23 cellular contexts compared by ENCODE assay signal in genomic region chr18:22411442-22411841, GRCh38. TPM values are rescaled to one million over a fixed set of nuclear protein-coding genes. Genes with fewer than 3 reads are reported as not detected.
A peak's percentile ranks its signal among the peaks of the same experiment; 100 is the strongest.
DNase-seq lines count a peak whose midpoint lies in the region; ATAC-seq, FAIRE-seq and TF ChIP-seq lines count a peak whose summit lies in the region.
"Had no signal": no experiment of that assay in that cellular context is flagged by ENCODE, and none has a peak within 500 bp of the region (broad histone marks: within the 10 kb centered on the region; RNA-seq: fewer than 3 reads in every experiment).

No MANE protein-coding gene starts in this region.

- H3K9ac ChIP-seq in GM23248: no peak overlapping the region
- H3K9ac ChIP-seq: BLaER1 had no signal

- H3K27me3 ChIP-seq in left ventricle myocardium inferior (ENCODE audit: low read depth) (no peaks in the 10 kb centered on the region), GM23248 (replicated peaks; ENCODE audit: insufficient read depth) (no peaks in the 10 kb centered on the region)
- H3K27me3 ChIP-seq: BLaER1 had no signal

- H3F3A ChIP-seq in GM23248 (ENCODE audit: insufficient read depth): peaks cover 20% of the 10 kb centered on the region; the same call in 1 of the 2 replicates

- no peak for DNase-seq in left ventricle myocardium superior
- DNase-seq in left ventricle myocardium inferior: no peak
- DNase-seq in amniotic epithelial cell (ENCODE audit: low read depth): peak; percentile 38
- DNase-seq in mesothelial cell of epicardium (ENCODE audit: low spot score in 2 of 2, unreplicated experiment in 2 of 2): no peak
- DNase-seq in urothelium cell line (ENCODE audit: low spot score): no peak
- no peak for DNase-seq in activated naive CD8-positive, alpha-beta T cell treated with anti-CD3 and anti-CD28 coated beads for 36 hours
- DNase-seq in activated gamma-delta T cell (lab: John Stamatoyannopoulos, UW): no peak
- no peak for DNase-seq in GM23248
- DNase-seq: ACHN; AML-193; CD4-positive, CD25-positive, alpha-beta regulatory T cell; CD8-positive, alpha-beta memory T cell; COR-L47; DMS 273 treated with DMSO at 0.1 percent for 48 hours; DMS53; DND-41; EL had no signal

- TF ChIP-seq CTCF in left ventricle myocardium inferior (IDR thresholded peaks at IDR 0.05; ENCODE audit: borderline replicate concordance) (no peak), mesothelial cell of epicardium (IDR thresholded peaks at IDR 0.05; ENCODE audit: unreplicated experiment) (no peak)

- peaks cover 1% of the 10 kb centered on the region for H3K9me3 ChIP-seq in left ventricle myocardium inferior (replicated peaks)
- no peaks in the 10 kb centered on the region for H3K9me3 ChIP-seq in GM23248 (ENCODE audit: low read depth)
- H3K9me3 ChIP-seq: HAP-1 had no signal

- H3K27ac ChIP-seq in left ventricle myocardium inferior (replicated peaks): no peak overlapping the region
- no peak overlapping the region for H3K27ac ChIP-seq in GM23248
- H3K27ac ChIP-seq: BLaER1 had no signal

- FAIRE-seq in urothelium cell line (lab: Jason Lieb, UNC): peak; percentile 50
- FAIRE-seq: A204.1, GM12878 had no signal

- H3K36me3 ChIP-seq in left ventricle myocardium inferior (no peaks in the 10 kb centered on the region), GM23248 (ENCODE audit: low read depth) (no peaks in the 10 kb centered on the region)
- H3K36me3 ChIP-seq: BLaER1, HAP-1 had no signal

- peak overlapping the region; percentile 89 for H3K27ac Mint-ChIP-seq in mesothelial cell of epicardium
- no peak overlapping the region for H3K27ac Mint-ChIP-seq in activated naive CD8-positive, alpha-beta T cell treated with anti-CD3 and anti-CD28 coated beads for 36 hours
- H3K27ac Mint-ChIP-seq: CD4-positive, CD25-positive, alpha-beta regulatory T cell had no signal

- H3K79me2 ChIP-seq in GM23248 (ENCODE audit: insufficient read depth): no peaks in the 10 kb centered on the region

- H3K9me2 ChIP-seq in GM23248 (ENCODE audit: insufficient read depth): no peaks in the 10 kb centered on the region

- in situ Hi-C loops in GM23248 (cut with MboI): no loop called here

- H3K4me3 Mint-ChIP-seq in mesothelial cell of epicardium: no peak overlapping the region
- H3K4me3 Mint-ChIP-seq in activated naive CD8-positive, alpha-beta T cell treated with anti-CD3 and anti-CD28 coated beads for 36 hours: no peak overlapping the region
- H3K4me3 Mint-ChIP-seq: CD4-positive, CD25-positive, alpha-beta regulatory T cell; CD8-positive, alpha-beta memory T cell had no signal

- H3K4me1 ChIP-seq in left ventricle myocardium inferior (peaks cover 8% of the 10 kb centered on the region), GM23248 (ENCODE audit: insufficient read depth) (peaks cover 13% of the 10 kb centered on the region)
- H3K4me1 ChIP-seq: BLaER1, HAP-1 had no signal

- H3K4me3 ChIP-seq in left ventricle myocardium inferior (no peak overlapping the region), GM23248 (no peak overlapping the region)
- H3K4me3 ChIP-seq: BLaER1, GM12878, HAP-1 had no signal

- peaks cover 4% of the 10 kb centered on the region for H3K27me3 Mint-ChIP-seq in mesothelial cell of epicardium (ENCODE audit: low read depth)
- H3K27me3 Mint-ChIP-seq in activated naive CD8-positive, alpha-beta T cell treated with anti-CD3 and anti-CD28 coated beads for 36 hours: no peaks in the 10 kb centered on the region
- H3K27me3 Mint-ChIP-seq: CD4-positive, CD25-positive, alpha-beta regulatory T cell had no signal

- no peaks in the 10 kb centered on the region for H4K20me1 ChIP-seq in GM23248 (ENCODE audit: insufficient read depth)
- H4K20me1 ChIP-seq: BLaER1 had no signal

- H3K4me1 Mint-ChIP-seq in mesothelial cell of epicardium: peaks cover 33% of the 10 kb centered on the region
- no peaks in the 10 kb centered on the region for H3K4me1 Mint-ChIP-seq in activated naive CD8-positive, alpha-beta T cell treated with anti-CD3 and anti-CD28 coated beads for 36 hours
- H3K4me1 Mint-ChIP-seq: CD4-positive, CD25-positive, alpha-beta regulatory T cell had no signal

- 73 to 78% methylated on average over 5 of the region's 5 CpGs for WGBS in GM23248 (ENCODE audit: low coverage in 1 of 2, low lambda C conversion rate in 2 of 2, missing lambda C conversion rate in 2 of 2), 2 experiments

- peak; percentile 30 for ATAC-seq in left ventricle myocardium superior
- ATAC-seq: GM12878 had no signal

- no peak overlapping the region for H2AFZ ChIP-seq in GM23248

- intact Hi-C loops in left ventricle myocardium superior (cut with micrococcal nuclease) (no loop called here), left ventricle myocardium inferior (cut with micrococcal nuclease) (no loop called here)

- H3K9me3 Mint-ChIP-seq in mesothelial cell of epicardium: peaks cover 24% of the 10 kb centered on the region
- H3K9me3 Mint-ChIP-seq in activated naive CD8-positive, alpha-beta T cell treated with anti-CD3 and anti-CD28 coated beads for 36 hours: peaks cover 8% of the 10 kb centered on the region

- H3K4me2 ChIP-seq in GM23248 (ENCODE audit: unreplicated experiment): no peak overlapping the region
- H3K4me2 ChIP-seq: BLaER1 had no signal

- H3K36me3 Mint-ChIP-seq in mesothelial cell of epicardium: peaks cover 7% of the 10 kb centered on the region
- H3K36me3 Mint-ChIP-seq in activated naive CD8-positive, alpha-beta T cell treated with anti-CD3 and anti-CD28 coated beads for 36 hours: peaks cover 2% of the 10 kb centered on the region
- H3K36me3 Mint-ChIP-seq: CD4-positive, CD25-positive, alpha-beta regulatory T cell had no signal

RNA-seq across cellular contexts. Expression of gene CTAGE1, which starts 6.3 kb away (rescaled TPM):
- total RNA-seq in left ventricle myocardium superior (not detected), left ventricle myocardium inferior (not detected), mesothelial cell of epicardium (0.07 to 0.13 TPM (median 0.11 TPM) in 3 replicates)
- total RNA-seq in activated naive CD8-positive, alpha-beta T cell treated with anti-CD3 and anti-CD28 coated beads for 36 hours: not detected
- total RNA-seq in GM23248 (2014; rRNA removed; shearing (Covaris generic)): 0.11 TPM in 1 of 2 replicates, not detected in the other
- polyA plus RNA-seq in GM23248 (2016; fragmentation: Nextera tagmentation; extraction: Ambion mirVana): 0.06 TPM in 1 of 2 replicates, not detected in the other
- total RNA-seq: CD4-positive, CD25-positive, alpha-beta regulatory T cell; CD8-positive, alpha-beta memory T cell; GM12878; H4; HT-29 had no signal
- polyA plus RNA-seq: CD4-positive, CD25-positive, alpha-beta regulatory T cell; CD8-positive, alpha-beta memory T cell had no signal
